8 cellular contexts compared by ENCODE assay signal in genomic region chr6:82364087-82365010, GRCh38. TPM values are rescaled to one million over a fixed set of nuclear protein-coding genes. Genes with fewer than 3 reads are reported as not detected.
DNase-seq lines count a peak whose midpoint lies in the region; TF ChIP-seq lines count a peak whose summit lies in the region.

No MANE protein-coding gene starts in this region.

- intact Hi-C loops in ascending aorta (cut with DNase I), result loop anchor here (5.0 to 10.0 kb wide), 3 partner anchors 117 to 830 kb away; partner anchors contain the start of genes DOP1A, IBTK, PGM3 and RWDD2A

- H3K9me2 ChIP-seq in hepatocyte (replicated peaks; ENCODE audit: insufficient read depth), result no peaks in the 10 kb centered on the region

- DNase-seq in GM10266 (ENCODE audit: extremely low spot score) (peak; percentile 31), HAP-1 (ENCODE audit: low spot score in 2 of 2) (peak; percentile 81 to 84), NCI-H510A (lab: John Stamatoyannopoulos, UW) (peak; percentile 49), ascending aorta (ENCODE audit: low spot score in 2 of 2) (peak in 1 of 2 donors; percentile 74), hepatocyte (ENCODE audit: low spot score) (peak; percentile 72), AML-193 (lab: John Stamatoyannopoulos, UW) (no peak), NCI-H187 (lab: John Stamatoyannopoulos, UW) (no peak)

- no peaks in the 10 kb centered on the region for H3K9me3 ChIP-seq in HAP-1
- H3K9me3 ChIP-seq in ascending aorta, result no peaks in the 10 kb centered on the region
- no peaks in the 10 kb centered on the region for H3K9me3 ChIP-seq in hepatocyte (ENCODE audit: low read depth)

- peak overlapping the region; percentile 88 for H3K4me2 ChIP-seq in hepatocyte

- peaks cover 7% of the 10 kb centered on the region; the same call in 1 of the 2 replicates for H3K36me3 ChIP-seq in HAP-1 (replicated peaks)
- H3K36me3 ChIP-seq in ascending aorta, result no peaks in the 10 kb centered on the region
- no peaks in the 10 kb centered on the region for H3K36me3 ChIP-seq in hepatocyte (replicated peaks; ENCODE audit: insufficient read depth, low read depth)
- no peaks in the 10 kb centered on the region for H3K36me3 ChIP-seq in rectal smooth muscle tissue (ENCODE audit: control insufficient read depth, insufficient read depth, low read length)

- TF ChIP-seq CTCF in GM10266 (IDR thresholded peaks at IDR 0.05; ENCODE audit: control insufficient read depth, insufficient read depth, low read depth, missing control alignments) (no peak), ascending aorta (IDR thresholded peaks at IDR 0.05) (no peak), hepatocyte (IDR thresholded peaks at IDR 0.05; ENCODE audit: poor library complexity) (no peak)

- in situ Hi-C loops in HAP-1 (cut with MboI; ENCODE audit: low sequenced_read_pairs), result no loop called here

- peaks cover 14% of the 10 kb centered on the region for H4K20me1 ChIP-seq in hepatocyte (ENCODE audit: insufficient read depth, poor library complexity, severe bottlenecking)

- H2AFZ ChIP-seq in hepatocyte, result peak overlapping the region; percentile 90

- H3K27ac ChIP-seq in ascending aorta (peak overlapping the region; percentile 89 to 93), hepatocyte (peak overlapping the region; percentile 93), rectal smooth muscle tissue (ENCODE audit: low read depth, low read length) (peak overlapping the region; percentile 74)

- H3K4me1 ChIP-seq in HAP-1, result peaks cover 13% of the 10 kb centered on the region
- H3K4me1 ChIP-seq in ascending aorta, result peaks cover 4 to 9% of the 10 kb centered on the region in 2 donors
- peaks cover 4% of the 10 kb centered on the region for H3K4me1 ChIP-seq in hepatocyte (ENCODE audit: insufficient read depth)
- H3K4me1 ChIP-seq in rectal smooth muscle tissue (ENCODE audit: control insufficient read depth, insufficient read depth, low read length), result no peaks in the 10 kb centered on the region

- H3K27me3 ChIP-seq in HAP-1 (ENCODE audit: low read depth) (no peaks in the 10 kb centered on the region), ascending aorta (no peaks in the 10 kb centered on the region), hepatocyte (peaks cover 28% of the 10 kb centered on the region), rectal smooth muscle tissue (ENCODE audit: control insufficient read depth, insufficient read depth, low read length) (peaks cover 3% of the 10 kb centered on the region)

- WGBS in hepatocyte (ENCODE audit: low lambda C conversion rate, missing lambda C conversion rate), result under 1% methylated on average over 46 of the region's 87 CpGs

- peak overlapping the region; percentile 68 for H3K4me3 ChIP-seq in HAP-1
- H3K4me3 ChIP-seq in ascending aorta, result peak overlapping the region; percentile 63 to 93
- peak overlapping the region; percentile 91 for H3K4me3 ChIP-seq in hepatocyte
- H3K4me3 ChIP-seq in rectal smooth muscle tissue (ENCODE audit: low read length), result peak overlapping the region; percentile 86

- peaks cover 25% of the 10 kb centered on the region for H3K79me2 ChIP-seq in hepatocyte

- no peak overlapping the region for H3K9ac ChIP-seq in rectal smooth muscle tissue (ENCODE audit: low read length)

RNA-seq across cellular contexts. Expression of gene TPBG, which starts 0.7 kb away (rescaled TPM):
- total RNA-seq in ascending aorta (60.1 TPM), hepatocyte (24.8 and 32.0 TPM in 2 replicates)
- 30.3 and 36.6 TPM in 2 replicates for polyA plus RNA-seq in hepatocyte

Comparison
In these comparisons a context has a peak if more than half of its experiments do, and no peak if none do; other contexts are left out.
1. DNase-seq: peak in GM10266 (single experiment), HAP-1 (2 of 2), NCI-H510A (single experiment) and hepatocyte (single experiment); none in AML-193 (0 of 2) and NCI-H187 (0 of 2).
2. Peak in every context shown above with its lines, with median percentiles within 50 percentile points of each other: H3K4me3 ChIP-seq and H3K27ac ChIP-seq.